9 cellular contexts compared by ENCODE assay signal in the genomic region with DNA sequence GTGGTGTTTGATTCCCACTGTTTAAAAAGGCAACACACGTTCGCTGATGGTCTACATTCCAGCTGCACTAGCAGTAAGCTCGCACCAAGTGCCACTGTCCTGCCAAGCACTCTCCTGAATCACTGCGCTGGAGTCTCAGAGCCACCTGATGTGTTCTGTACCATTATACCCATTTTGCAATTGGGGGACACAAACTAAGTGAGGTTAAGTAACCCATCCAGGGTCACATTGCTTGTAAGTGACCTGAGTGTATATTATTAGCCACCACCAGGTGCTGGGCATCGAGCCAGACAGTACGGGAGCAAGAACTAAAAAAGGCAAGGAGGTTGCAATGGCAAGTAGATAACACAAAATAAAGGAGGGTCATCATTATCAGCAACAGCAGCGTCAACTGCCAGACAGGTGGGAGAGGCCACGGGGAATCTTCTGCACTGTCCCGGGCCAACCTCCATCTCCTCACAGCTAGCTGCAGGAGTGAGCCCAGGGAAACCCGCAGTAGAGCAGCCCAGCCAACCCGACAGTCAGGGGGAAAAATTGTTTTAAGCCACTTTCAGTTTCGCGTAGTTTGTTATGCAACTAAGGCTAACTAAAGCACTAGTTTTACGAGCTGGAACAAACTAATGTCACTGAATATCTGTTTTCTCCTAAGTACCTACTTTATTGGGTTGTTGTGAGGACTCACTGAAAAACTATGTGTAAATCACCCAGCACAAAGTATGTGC. TPM values are rescaled to one million over a fixed set of nuclear protein-coding genes. Genes with fewer than 3 reads are reported as not detected.
DNase-seq lines count a peak whose midpoint lies in the region; ATAC-seq and TF ChIP-seq lines count a peak whose summit lies in the region.
"Had no signal": no experiment of that assay in that cellular context is flagged by ENCODE, and none has a peak within 500 bp of the region (broad histone marks: within the 10 kb centered on the region; RNA-seq: fewer than 3 reads in every experiment).

No MANE protein-coding gene starts in this region.

- CTCF ChIA-PET in activated CD4-positive, alpha-beta memory T cell treated with anti-CD3 and anti-CD28 coated beads for 36 hours (lab: Charles Lee): no interaction called here
- CTCF ChIA-PET in T-cell (lab: Charles Lee): no interaction called here

- no peaks in the 10 kb centered on the region for H3K9me3 ChIP-seq in vagina

- H3K4me1 ChIP-seq in vagina: peaks cover 31% of the 10 kb centered on the region

- POLR2A ChIA-PET in activated CD4-positive, alpha-beta memory T cell treated with anti-CD3 and anti-CD28 coated beads for 36 hours (lab: Charles Lee): no interaction called here
- POLR2A ChIA-PET in T-cell (lab: Charles Lee): no interaction called here

- H3K27ac ChIP-seq in vagina: peak overlapping the region; percentile 35

- H3K36me3 Mint-ChIP-seq in natural killer cell treated with Interleukin-12 subunit alpha and Interleukin-12 subunit beta and Interleukin-15 and Interleukin-18, amount 100 ng/mL, for 72 hours: no peaks in the 10 kb centered on the region
- H3K36me3 Mint-ChIP-seq in natural killer cell (no peaks in the 10 kb centered on the region), brain (no peaks in the 10 kb centered on the region), T-cell (no peaks in the 10 kb centered on the region)
- no peaks in the 10 kb centered on the region for H3K36me3 Mint-ChIP-seq in activated CD4-positive, alpha-beta memory T cell treated with anti-CD3 and anti-CD28 coated beads for 36 hours
- H3K36me3 Mint-ChIP-seq: activated naive CD4-positive, alpha-beta T cell treated with anti-CD3 and anti-CD28 coated beads, Interleukin-2, amount 50 U/mL, for 24 hours had no signal

- H3K9me3 Mint-ChIP-seq in natural killer cell treated with Interleukin-12 subunit alpha and Interleukin-12 subunit beta and Interleukin-15 and Interleukin-18, amount 100 ng/mL, for 72 hours: no peaks in the 10 kb centered on the region
- H3K9me3 Mint-ChIP-seq in natural killer cell: no peaks in the 10 kb centered on the region
- H3K9me3 Mint-ChIP-seq in brain: peaks cover 0 to 2% (median 0%) of the 10 kb centered on the region in 5 experiments
- no peaks in the 10 kb centered on the region for H3K9me3 Mint-ChIP-seq in activated CD4-positive, alpha-beta memory T cell treated with anti-CD3 and anti-CD28 coated beads for 36 hours
- H3K9me3 Mint-ChIP-seq in T-cell: no peaks in the 10 kb centered on the region
- H3K9me3 Mint-ChIP-seq: activated naive CD4-positive, alpha-beta T cell treated with anti-CD3 and anti-CD28 coated beads, Interleukin-2, amount 50 U/mL, for 24 hours had no signal

- intact Hi-C loops in natural killer cell (cut with micrococcal nuclease) (no loop called here), vagina (cut with DNase I) (no loop called here)
- intact Hi-C loops in activated CD4-positive, alpha-beta memory T cell treated with anti-CD3 and anti-CD28 coated beads for 36 hours (cut with micrococcal nuclease): no loop called here

- no peak for ATAC-seq in natural killer cell treated with Interleukin-12 subunit alpha and Interleukin-12 subunit beta and Interleukin-15 and Interleukin-18, amount 100 ng/mL, for 72 hours
- ATAC-seq in natural killer cell (no peak), T-cell (replicated peaks in 1 of 4) (no peak)
- no peak for ATAC-seq in stimulated activated naive CD8-positive, alpha-beta T cell treated with anti-CD3 and anti-CD28 coated beads, Interleukin-15, Interleukin-2, amounts not matched to agents 100 U/mL and 50 U/mL, for 24 hours

- peak overlapping the region; percentile 52 to 58 for H3K4me3 ChIP-seq in vagina

- peaks cover 35 to 50% of the 10 kb centered on the region in 2 donors for H3K27me3 Mint-ChIP-seq in natural killer cell treated with Interleukin-12 subunit alpha and Interleukin-12 subunit beta and Interleukin-15 and Interleukin-18, amount 100 ng/mL, for 72 hours
- H3K27me3 Mint-ChIP-seq in natural killer cell (ENCODE audit: low read depth in 2 of 2) (peaks cover 42 to 73% of the 10 kb centered on the region in 2 donors), brain (peaks cover 53% of the 10 kb centered on the region), T-cell (peaks cover 15 to 43% of the 10 kb centered on the region in 2 donors)
- H3K27me3 Mint-ChIP-seq in activated CD4-positive, alpha-beta memory T cell treated with anti-CD3 and anti-CD28 coated beads for 36 hours: peaks cover 37% of the 10 kb centered on the region

- H3K27me3 ChIP-seq in vagina: no peaks in the 10 kb centered on the region

- no peak overlapping the region for H3K27ac Mint-ChIP-seq in natural killer cell treated with Interleukin-12 subunit alpha and Interleukin-12 subunit beta and Interleukin-15 and Interleukin-18, amount 100 ng/mL, for 72 hours
- H3K27ac Mint-ChIP-seq in natural killer cell (no peak overlapping the region), brain (peak overlapping the region in 2 of 5 experiments; percentile 22 to 59), T-cell (no peak overlapping the region)
- H3K27ac Mint-ChIP-seq in activated CD4-positive, alpha-beta memory T cell treated with anti-CD3 and anti-CD28 coated beads for 36 hours: no peak overlapping the region
- H3K27ac Mint-ChIP-seq: activated naive CD4-positive, alpha-beta T cell treated with anti-CD3 and anti-CD28 coated beads, Interleukin-2, amount 50 U/mL, for 24 hours had no signal

- no peak for TF ChIP-seq POLR2A in vagina (IDR thresholded peaks at IDR 0.05)

- no peak for TF ChIP-seq CTCF in natural killer cell (IDR thresholded peaks at IDR 0.05)
- TF ChIP-seq CTCF in brain (conservative IDR thresholded peaks at IDR 0.05): no peak
- TF ChIP-seq CTCF in vagina (IDR thresholded peaks at IDR 0.05): no peak

- H3K4me1 Mint-ChIP-seq in natural killer cell treated with Interleukin-12 subunit alpha and Interleukin-12 subunit beta and Interleukin-15 and Interleukin-18, amount 100 ng/mL, for 72 hours (ENCODE audit: low read depth in 2 of 2): peaks cover 3 to 9% of the 10 kb centered on the region in 2 donors
- H3K4me1 Mint-ChIP-seq in natural killer cell: peaks cover 0 to 7% of the 10 kb centered on the region in 2 donors
- H3K4me1 Mint-ChIP-seq in brain: peaks cover 42% of the 10 kb centered on the region
- peaks cover 7% of the 10 kb centered on the region for H3K4me1 Mint-ChIP-seq in activated CD4-positive, alpha-beta memory T cell treated with anti-CD3 and anti-CD28 coated beads for 36 hours (ENCODE audit: low read depth)
- peaks cover 0 to 10% (median 8%) of the 10 kb centered on the region in 3 donors for H3K4me1 Mint-ChIP-seq in T-cell
- H3K4me1 Mint-ChIP-seq: activated naive CD4-positive, alpha-beta T cell treated with anti-CD3 and anti-CD28 coated beads, Interleukin-2, amount 50 U/mL, for 24 hours had no signal

- peak overlapping the region; percentile 34 for H3K4me3 Mint-ChIP-seq in natural killer cell treated with Interleukin-12 subunit alpha and Interleukin-12 subunit beta and Interleukin-15 and Interleukin-18, amount 100 ng/mL, for 72 hours
- H3K4me3 Mint-ChIP-seq in natural killer cell (no peak overlapping the region), brain (peak overlapping the region; percentile 84 to 91 (median 89)), T-cell (no peak overlapping the region)
- no peak overlapping the region for H3K4me3 Mint-ChIP-seq in activated CD4-positive, alpha-beta memory T cell treated with anti-CD3 and anti-CD28 coated beads for 36 hours
- H3K4me3 Mint-ChIP-seq: activated naive CD4-positive, alpha-beta T cell treated with anti-CD3 and anti-CD28 coated beads, Interleukin-2, amount 50 U/mL, for 24 hours had no signal

- no peak for DNase-seq in natural killer cell treated with Interleukin-12 subunit alpha and Interleukin-12 subunit beta and Interleukin-15 and Interleukin-18, amount 100 ng/mL, for 72 hours (ENCODE audit: low spot score)
- no peak for DNase-seq in natural killer cell
- DNase-seq in medulla oblongata (ENCODE audit: extremely low spot score): peak; percentile 31
- DNase-seq in vagina (ENCODE audit: extremely low spot score in 2 of 2): peak in 1 of 2 donors; percentile 82
- DNase-seq in activated CD4-positive, alpha-beta memory T cell treated with anti-CD3 and anti-CD28 coated beads for 36 hours: no peak
- no peak for DNase-seq in T-cell
- no peak for DNase-seq in stimulated activated naive CD8-positive, alpha-beta T cell treated with anti-CD3 and anti-CD28 coated beads, Interleukin-15, Interleukin-2, amounts not matched to agents 100 U/mL and 50 U/mL, for 24 hours

- no peaks in the 10 kb centered on the region for H3K36me3 ChIP-seq in vagina

RNA-seq across cellular contexts. Expression of a gene that starts 0.7 kb away (rescaled TPM):
- total RNA-seq in natural killer cell treated with Interleukin-12 subunit alpha and Interleukin-12 subunit beta and Interleukin-15 and Interleukin-18, amount 100 ng/mL, for 72 hours: 1 to 10 TPM in 1 of 2 donors, not detected in 1; 1.4 TPM
- total RNA-seq in natural killer cell (10 to 100 TPM in 1 of 3 donors, 1 to 10 TPM in 2; 4.9 to 11.6 (median 9.8) TPM), vagina (9.6 TPM), T-cell (1 to 10 TPM in 2 of 5 donors, under 1 TPM in 3; 0.47 to 1.6 (median 0.66) TPM)
- polyA plus RNA-seq in brain (ENCODE audit: insufficient read depth, low read depth, low replicate concordance): 9.4 TPM
- not detected for total RNA-seq in activated CD4-positive, alpha-beta memory T cell treated with anti-CD3 and anti-CD28 coated beads for 36 hours

RNA-seq across cellular contexts. Expression of a gene that starts 47.5 kb away (rescaled TPM):
- 1 to 10 TPM in 1 of 2 donors, under 1 TPM in 1; 0.70 to 2.1 TPM for total RNA-seq in natural killer cell treated with Interleukin-12 subunit alpha and Interleukin-12 subunit beta and Interleukin-15 and Interleukin-18, amount 100 ng/mL, for 72 hours
- 10 to 100 TPM; 23.2 to 40.6 (median 30.2) TPM for total RNA-seq in natural killer cell
- polyA plus RNA-seq in brain (ENCODE audit: insufficient read depth, low read depth, low replicate concordance): 26.5 TPM
- total RNA-seq in vagina: 11.0 TPM
- total RNA-seq in activated CD4-positive, alpha-beta memory T cell treated with anti-CD3 and anti-CD28 coated beads for 36 hours: under 1 TPM; 0.53 to 0.69 TPM
- 1 to 10 TPM; 4.5 to 9.0 (median 6.6) TPM for total RNA-seq in T-cell

Comparison
In these comparisons a context has a peak if more than half of its experiments do, and no peak if none do; other contexts are left out.
1. H3K4me3 Mint-ChIP-seq: peak in natural killer cell treated with Interleukin-12 subunit alpha and Interleukin-12 subunit beta and Interleukin-15 and Interleukin-18, amount 100 ng/mL, for 72 hours (single experiment) and brain (5 of 5); none in natural killer cell (single experiment), activated CD4-positive, alpha-beta memory T cell treated with anti-CD3 and anti-CD28 coated beads for 36 hours (single experiment) and T-cell (0 of 3).